Comparison of ENCODE assay signal across 22 cellular contexts in genomic region chr12:1790470-1790869, GRCh38. TPM values are rescaled to one million over a fixed set of nuclear protein-coding genes. Genes with fewer than 3 reads are reported as not detected.
DNase-seq lines count a peak whose midpoint lies in the region; ATAC-seq and TF ChIP-seq lines count a peak whose summit lies in the region.
"Had no signal": no experiment of that assay in that cellular context is flagged by ENCODE, and none has a peak within 500 bp of the region (broad histone marks: within the 10 kb centered on the region; RNA-seq: fewer than 3 reads in every experiment).

No MANE protein-coding gene starts in this region.

- no CpG with 5 or more reads among the region's 9 CpGs for WGBS in IMR-90 (ENCODE audit: extremely low coverage in 2 of 2, insufficient read length in 1 of 2), 2 experiments
- WGBS in tibial nerve, 2 donors = 66 to 76% methylated on average over 9 of the region's 9 CpGs

- no peak overlapping the region for H2AFZ ChIP-seq in IMR-90 (replicated peaks; ENCODE audit: low read length, poor library complexity)
- H2AFZ ChIP-seq: GM23248 had no signal

- intact Hi-C loops in IMR-90 (cut with micrococcal nuclease) = loop anchor here (5.0 kb wide), 1 partner anchor 158 kb away; no protein-coding TSS in a partner anchor

- no peak overlapping the region for H3K4ac ChIP-seq in IMR-90 (ENCODE audit: low read depth, low read length)

- H3K23ac ChIP-seq in IMR-90 (ENCODE audit: low read depth, low read length) = no peak overlapping the region

- no peak overlapping the region for H3K4me2 ChIP-seq in IMR-90 (ENCODE audit: low read depth, low read length)

- 0 out of 2 replicates have a peak, but pooled peaks cover 6% of the 10 kb centered on the region for H4K20me1 ChIP-seq in IMR-90 (ENCODE audit: insufficient read depth, low read length)

- H2BK20ac ChIP-seq in IMR-90 (ENCODE audit: low read depth, low read length) = no peak overlapping the region

- no peak overlapping the region for H2BK15ac ChIP-seq in IMR-90 (ENCODE audit: low read depth, low read length)

- H3K27ac ChIP-seq in IMR-90 (ENCODE audit: insufficient read depth, low read length) = no peak overlapping the region
- H3K27ac ChIP-seq in angular gyrus (ENCODE audit: low read depth, low read length) = peak overlapping the region; percentile 82
- H3K27ac ChIP-seq in tibial nerve = peak overlapping the region; percentile 3 to 94 (median 37)
- H3K27ac ChIP-seq: esophagus squamous epithelium, GM23248, pancreas, SK-N-MC, thyroid gland had no signal

- no peak for ATAC-seq in IMR-90 (ENCODE audit: low read depth)

- no peak overlapping the region for H3K9ac ChIP-seq in IMR-90 (ENCODE audit: low read depth, low read length)
- H3K9ac ChIP-seq: GM23248 had no signal

- H3K4me1 ChIP-seq in IMR-90 (ENCODE audit: control insufficient read depth, insufficient read depth, low read length) (no peaks in the 10 kb centered on the region), tibial nerve (peaks cover 0 to 51% (median 10%) of the 10 kb centered on the region in 4 donors)
- H3K4me1 ChIP-seq: pancreas had no signal

- TF ChIP-seq CTCF in IMR-90 (conservative IDR thresholded peaks at IDR 0.05; ENCODE audit: low read depth, low read length) (no peak), tibial nerve (IDR thresholded peaks at IDR 0.05) (no peak)

- in situ Hi-C loops in IMR-90 (cut with MboI; ENCODE audit: low sequenced_read_pairs) = loop anchor here (5.0 kb wide), 1 partner anchor 147 kb away; no protein-coding TSS in a partner anchor

- H3K79me1 ChIP-seq in IMR-90 (ENCODE audit: low read depth in 1 of 2, low read length in 2 of 2) = 0 out of 4 replicates have a peak, but pooled peaks cover under 1 to 5% of the 10 kb centered on the region in 2 experiments

- H2BK120ac ChIP-seq in IMR-90 (ENCODE audit: low read depth, low read length) = no peak overlapping the region

- BruUV-seq in IMR-90 (replicated peaks; lab: Mats Ljungman, UMichigan) = no TSS peak

- H3K9me1 ChIP-seq in IMR-90 (ENCODE audit: insufficient read depth, low read length) = 0 out of 2 replicates have a peak, but pooled peaks cover 2% of the 10 kb centered on the region

- no peak for TF ChIP-seq RAD21 in IMR-90 (IDR thresholded peaks at IDR 0.05; ENCODE audit: low read length)

- peaks cover 10% of the 10 kb centered on the region for H3K36me3 ChIP-seq in IMR-90 (ENCODE audit: control insufficient read depth, insufficient read depth, low read length)
- peaks cover 0 to 28% (median 0%) of the 10 kb centered on the region in 3 donors for H3K36me3 ChIP-seq in tibial nerve
- H3K36me3 ChIP-seq: thyroid gland had no signal

- no peak overlapping the region for H3K14ac ChIP-seq in IMR-90 (replicated peaks; ENCODE audit: low read depth, low read length)

- DNase-seq in IMR-90 (no peak), islet precursor cell (peak; percentile 52), tibial nerve (ENCODE audit: low spot score in 2 of 2) (no peak), NCI-H2227 treated with DMSO at 0.1 percent for 48 hours (lab: John Stamatoyannopoulos, UW) (no peak), SIG-M5 treated with dmso at 0.1 percent for 504 hours (lab: John Stamatoyannopoulos, UW; ENCODE audit: unreplicated experiment) (no peak), DMS53 (lab: John Stamatoyannopoulos, UW) (no peak)
- DNase-seq: activated gamma-delta T cell, esophagus squamous epithelium, NCI-H524 treated with DMSO at 0.1 percent for 48 hours had no signal

- no peak overlapping the region for H2AK9ac ChIP-seq in IMR-90 (replicated peaks; ENCODE audit: low read depth, low read length, poor library complexity)

- H4K8ac ChIP-seq in IMR-90 (ENCODE audit: low read depth in 2 of 2, low read length in 2 of 2) = no peak overlapping the region

- H3K9me3 ChIP-seq in IMR-90 (ENCODE audit: control insufficient read depth, insufficient read depth, low read length) (no peaks in the 10 kb centered on the region), tibial nerve (no peaks in the 10 kb centered on the region)
- H3K9me3 ChIP-seq: esophagus squamous epithelium, gastrocnemius medialis, pancreas, spleen, thyroid gland had no signal

- no peak overlapping the region for H4K5ac ChIP-seq in IMR-90 (ENCODE audit: low read depth, low read length)

- H3K4me3 ChIP-seq in IMR-90 (ENCODE audit: insufficient read depth, low read depth, low read length) = no peak overlapping the region
- no peak overlapping the region for H3K4me3 ChIP-seq in tibial nerve
- H3K4me3 ChIP-seq: esophagus squamous epithelium, gastrocnemius medialis, GM23248, pancreas, SK-N-MC, spleen, thyroid gland had no signal

- no peak overlapping the region for H3K18ac ChIP-seq in IMR-90 (ENCODE audit: low read depth, low read length)

- H2AK5ac ChIP-seq in IMR-90 (ENCODE audit: low read depth, low read length) = 0 out of 2 replicates have a peak overlapping the region, but pooled peaks have one; percentile 16

- CTCF ChIA-PET in IMR-90 (lab: Yijun Ruan, JAX) = interaction anchor here (1.3 to 2.8 kb wide), 6 partner anchors 8 to 155 kb away, joined by 4 to 11 read pairs (median 7); no protein-coding TSS in a partner anchor

- dilution Hi-C loops in IMR-90 (cut with HindIII; ENCODE audit: low sequenced_read_pairs, unreplicated experiment) = no loop called here

- H3K27me3 ChIP-seq in IMR-90 (ENCODE audit: control insufficient read depth, insufficient read depth, low read length) (no peaks in the 10 kb centered on the region), tibial nerve (no peaks in the 10 kb centered on the region)
- H3K27me3 ChIP-seq: esophagus squamous epithelium, gastrocnemius medialis, pancreas, spleen, thyroid gland had no signal

- POLR2A ChIA-PET in IMR-90 (lab: Charles Lee; ENCODE audit: unreplicated experiment) = no interaction called here

- no peak for TF ChIP-seq POLR2A in IMR-90 (IDR thresholded peaks at IDR 0.05; ENCODE audit: low read depth, low read length)
- no peak for TF ChIP-seq POLR2A in tibial nerve (IDR thresholded peaks at IDR 0.05)

- no peak for TF ChIP-seq EP300 in tibial nerve (IDR thresholded peaks at IDR 0.05)

- no peak overlapping the region for H4K91ac ChIP-seq in IMR-90 (ENCODE audit: insufficient read depth, low read depth, low read length)

- H3K56ac ChIP-seq in IMR-90 (ENCODE audit: extremely low read depth, insufficient read depth, low read length) = no peak overlapping the region

- H2BK5ac ChIP-seq in IMR-90 (ENCODE audit: low read depth, low read length, poor library complexity, severe bottlenecking) = no peak overlapping the region

TF ChIP-seq in IMR-90, 13 proteins besides CTCF, POLR2A, EP300 and RAD21:
- TF ChIP-seq MAFK (IDR thresholded peaks at IDR 0.05; ENCODE audit: low read depth, low read length) (no peak), CHD1 (IDR thresholded peaks at IDR 0.05; ENCODE audit: low read depth, low read length) (no peak), RCOR1 (IDR thresholded peaks at IDR 0.05; ENCODE audit: insufficient replicate concordance, low read length) (no peak), BHLHE40 (IDR thresholded peaks at IDR 0.05; ENCODE audit: low read depth, low read length) (no peak), MAZ (IDR thresholded peaks at IDR 0.05; ENCODE audit: borderline replicate concordance, low read depth, low read length) (no peak), MXI1 (IDR thresholded peaks at IDR 0.05; ENCODE audit: borderline replicate concordance, low read depth, low read length) (no peak), CEBPB (IDR thresholded peaks at IDR 0.05; ENCODE audit: low read depth, low read length) (no peak), SMC3 (IDR thresholded peaks at IDR 0.05; ENCODE audit: low read depth, low read length) (no peak), FOS (IDR thresholded peaks at IDR 0.05; ENCODE audit: low read depth, low read length) (no peak)

RNA-seq across cellular contexts. Expression of gene LRTM2, which starts 29.9 kb away (rescaled TPM):
- total RNA-seq in IMR-90 (2012; rRNA removed) = not detected in 2 replicates
- polyA plus RNA-seq in IMR-90 (2012; rRNA removed) = not detected in 2 replicates
- polyA plus RNA-seq in IMR-90 (2012; cell fraction: cytosol; rRNA removed) = not detected in 2 replicates
- polyA plus RNA-seq in IMR-90 (2012; cell fraction: nucleus; rRNA removed; ENCODE audit: low replicate concordance) = not detected in 2 replicates
- total RNA-seq in tibial nerve = not detected
- total RNA-seq: activated CD4-positive, alpha-beta memory T cell treated with anti-CD3 and anti-CD28 coated beads, Interleukin-2, amount 10 ng/mL, durations not matched to agents 7 days and 5 days; CD4-positive, alpha-beta memory T cell; esophagus squamous epithelium; G401; gastrocnemius medialis; GM23248; HT-29; liver; pancreas; right cardiac atrium; thyroid gland had no signal
- polyA plus RNA-seq: CD4-positive, alpha-beta memory T cell; GM23248; liver; pancreas; right cardiac atrium; spleen had no signal
